In genomic region chr21:35529141-35529863, GRCh38 we compare ENCODE assay signal across 9 cellular contexts.
DNase-seq lines count a peak whose midpoint lies in the region; ATAC-seq, FAIRE-seq and TF ChIP-seq lines count a peak whose summit lies in the region.
"Had no signal": no experiment of that assay in that cellular context is flagged by ENCODE, and none has a peak within 500 bp of the region (broad histone marks: within the 10 kb centered on the region; RNA-seq: fewer than 3 reads in every experiment).

No MANE protein-coding gene starts in this region.

- ATAC-seq in GM18498 (IDR thresholded peaks at IDR 0.05; ENCODE audit: unreplicated experiment) (peak; percentile 58), mucosa of descending colon (peak; percentile 79), HG03520 (IDR thresholded peaks at IDR 0.05; ENCODE audit: unreplicated experiment) (no peak)

- peak overlapping the region; percentile 3 for H3K27ac Mint-ChIP-seq in astrocyte (ENCODE audit: unreplicated experiment)

- H3K4me3 Mint-ChIP-seq in astrocyte (ENCODE audit: unreplicated experiment) = no peak overlapping the region
- H3K4me3 Mint-ChIP-seq: neural crest cell had no signal

- intact Hi-C loops in mucosa of descending colon (cut with DNase I, micrococcal nuclease) = no loop called here
- intact Hi-C loops in head of caudate nucleus (cut with DNase I) = no loop called here

- peak overlapping the region; percentile 30 for H2AFZ ChIP-seq in astrocyte (ENCODE audit: low read depth, low read length)

- TF ChIP-seq CTCF in HL-60 (IDR thresholded peaks at IDR 0.05; ENCODE audit: insufficient read depth, low read length) (no peak), astrocyte (IDR thresholded peaks at IDR 0.05; ENCODE audit: insufficient read depth, low read depth, low read length) (no peak), mucosa of descending colon (IDR thresholded peaks at IDR 0.05) (no peak)

- no peaks in the 10 kb centered on the region for H3K36me3 ChIP-seq in astrocyte (ENCODE audit: insufficient read depth, low read length)
- H3K36me3 ChIP-seq in mucosa of descending colon (ENCODE audit: low read depth) = no peaks in the 10 kb centered on the region

- no peaks in the 10 kb centered on the region for H3K27me3 Mint-ChIP-seq in astrocyte (ENCODE audit: low read depth, unreplicated experiment)

- DNase-seq in HL-60 (ENCODE audit: low read depth in 1 of 2, low spot score in 1 of 2) = no peak
- peak; percentile 60 for DNase-seq in astrocyte (ENCODE audit: low read depth)
- DNase-seq in mucosa of descending colon = peak in 1 of 3 donors; percentile 14
- no peak for DNase-seq in head of caudate nucleus
- DNase-seq in GOT3 (lab: John Stamatoyannopoulos, UW) = no peak
- DNase-seq in SHP77 treated with DMSO at 0.1 percent for 48 hours (lab: John Stamatoyannopoulos, UW) = no peak

- no peak overlapping the region for H3K9ac ChIP-seq in astrocyte (ENCODE audit: low read length)

- H3K9me3 Mint-ChIP-seq in astrocyte (ENCODE audit: unreplicated experiment) = peaks cover 6% of the 10 kb centered on the region
- H3K9me3 Mint-ChIP-seq: neural crest cell had no signal

- H3K4me2 ChIP-seq in astrocyte (ENCODE audit: low read length) = peak overlapping the region; percentile 42

- H3K4me1 ChIP-seq in astrocyte (ENCODE audit: insufficient read depth, low read length) = peaks cover 17% of the 10 kb centered on the region
- no peaks in the 10 kb centered on the region for H3K4me1 ChIP-seq in mucosa of descending colon (ENCODE audit: low read depth)

- H4K20me1 ChIP-seq in astrocyte (ENCODE audit: insufficient read depth, low read length) = no peaks in the 10 kb centered on the region

- peaks cover 38% of the 10 kb centered on the region for H3K4me1 Mint-ChIP-seq in astrocyte (ENCODE audit: low read depth, unreplicated experiment)
- H3K4me1 Mint-ChIP-seq: neural crest cell had no signal

- no peak for FAIRE-seq in astrocyte (lab: Jason Lieb, UNC)

- H3K4me3 ChIP-seq in HL-60 (replicated peaks; ENCODE audit: insufficient read depth, low read length) = peak overlapping the region; percentile 31
- H3K4me3 ChIP-seq in astrocyte (ENCODE audit: insufficient read depth, low read depth, low read length) = no peak overlapping the region
- H3K4me3 ChIP-seq in mucosa of descending colon = no peak overlapping the region

- H3K36me3 Mint-ChIP-seq in astrocyte (ENCODE audit: low read depth, unreplicated experiment) = no peaks in the 10 kb centered on the region

- peaks cover 15% of the 10 kb centered on the region for H3K27me3 ChIP-seq in HL-60 (ENCODE audit: insufficient read depth, poor library complexity, severe bottlenecking)
- no peaks in the 10 kb centered on the region for H3K27me3 ChIP-seq in astrocyte (ENCODE audit: insufficient read depth, low read length)

- H3K9me3 ChIP-seq in astrocyte (ENCODE audit: insufficient read depth, low read depth, low read length) (no peaks in the 10 kb centered on the region), mucosa of descending colon (no peaks in the 10 kb centered on the region)

- H3K79me2 ChIP-seq in astrocyte (ENCODE audit: insufficient read depth, low read length) = no peaks in the 10 kb centered on the region

- no peak overlapping the region for H3K27ac ChIP-seq in HL-60 (replicated peaks)
- no peak overlapping the region for H3K27ac ChIP-seq in astrocyte (ENCODE audit: low read depth, low read length)
